1 cellular context compared by ENCODE assay signal in genomic region chr1:192476802-192477298, GRCh38.
TF ChIP-seq lines count a peak whose summit lies in the region.

No MANE protein-coding gene starts in this region.

TF ChIP-seq in GM12878, 131 proteins besides CTCF, POLR2A, EP300 and RAD21 (continued from another document and continues in another):
- TF ChIP-seq, protein P1, sequence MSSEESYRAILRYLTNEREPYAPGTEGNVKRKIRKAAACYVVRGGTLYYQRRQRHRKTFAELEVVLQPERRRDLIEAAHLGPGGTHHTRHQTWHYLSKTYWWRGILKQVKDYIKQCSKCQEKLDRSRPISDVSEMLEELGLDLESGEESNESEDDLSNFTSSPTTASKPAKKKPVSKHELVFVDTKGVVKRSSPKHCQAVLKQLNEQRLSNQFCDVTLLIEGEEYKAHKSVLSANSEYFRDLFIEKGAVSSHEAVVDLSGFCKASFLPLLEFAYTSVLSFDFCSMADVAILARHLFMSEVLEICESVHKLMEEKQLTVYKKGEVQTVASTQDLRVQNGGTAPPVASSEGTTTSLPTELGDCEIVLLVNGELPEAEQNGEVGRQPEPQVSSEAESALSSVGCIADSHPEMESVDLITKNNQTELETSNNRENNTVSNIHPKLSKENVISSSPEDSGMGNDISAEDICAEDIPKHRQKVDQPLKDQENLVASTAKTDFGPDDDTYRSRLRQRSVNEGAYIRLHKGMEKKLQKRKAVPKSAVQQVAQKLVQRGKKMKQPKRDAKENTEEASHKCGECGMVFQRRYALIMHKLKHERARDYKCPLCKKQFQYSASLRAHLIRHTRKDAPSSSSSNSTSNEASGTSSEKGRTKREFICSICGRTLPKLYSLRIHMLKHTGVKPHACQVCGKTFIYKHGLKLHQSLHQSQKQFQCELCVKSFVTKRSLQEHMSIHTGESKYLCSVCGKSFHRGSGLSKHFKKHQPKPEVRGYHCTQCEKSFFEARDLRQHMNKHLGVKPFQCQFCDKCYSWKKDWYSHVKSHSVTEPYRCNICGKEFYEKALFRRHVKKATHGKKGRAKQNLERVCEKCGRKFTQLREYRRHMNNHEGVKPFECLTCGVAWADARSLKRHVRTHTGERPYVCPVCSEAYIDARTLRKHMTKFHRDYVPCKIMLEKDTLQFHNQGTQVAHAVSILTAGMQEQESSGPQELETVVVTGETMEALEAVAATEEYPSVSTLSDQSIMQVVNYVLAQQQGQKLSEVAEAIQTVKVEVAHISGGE (CRISPR knock-in tag; IDR thresholded peaks at IDR 0.05): no peak
- no peak for TF ChIP-seq DPF2 (IDR thresholded peaks at IDR 0.05)
- TF ChIP-seq YY1 (IDR thresholded peaks at IDR 0.05; ENCODE audit: low read depth, low read length): no peak
- no peak for TF ChIP-seq SREBF2 (IDR thresholded peaks at IDR 0.05; ENCODE audit: low read length)
- no peak for TF ChIP-seq HDAC6 (IDR thresholded peaks at IDR 0.05; ENCODE audit: unreplicated experiment)
- peak; percentile 16; the same call in 1 of the 2 replicates for TF ChIP-seq JUNB (IDR thresholded peaks at IDR 0.05)
- TF ChIP-seq JUND (IDR thresholded peaks at IDR 0.05; ENCODE audit: low read depth, low read length): no peak
- TF ChIP-seq, protein P2, sequence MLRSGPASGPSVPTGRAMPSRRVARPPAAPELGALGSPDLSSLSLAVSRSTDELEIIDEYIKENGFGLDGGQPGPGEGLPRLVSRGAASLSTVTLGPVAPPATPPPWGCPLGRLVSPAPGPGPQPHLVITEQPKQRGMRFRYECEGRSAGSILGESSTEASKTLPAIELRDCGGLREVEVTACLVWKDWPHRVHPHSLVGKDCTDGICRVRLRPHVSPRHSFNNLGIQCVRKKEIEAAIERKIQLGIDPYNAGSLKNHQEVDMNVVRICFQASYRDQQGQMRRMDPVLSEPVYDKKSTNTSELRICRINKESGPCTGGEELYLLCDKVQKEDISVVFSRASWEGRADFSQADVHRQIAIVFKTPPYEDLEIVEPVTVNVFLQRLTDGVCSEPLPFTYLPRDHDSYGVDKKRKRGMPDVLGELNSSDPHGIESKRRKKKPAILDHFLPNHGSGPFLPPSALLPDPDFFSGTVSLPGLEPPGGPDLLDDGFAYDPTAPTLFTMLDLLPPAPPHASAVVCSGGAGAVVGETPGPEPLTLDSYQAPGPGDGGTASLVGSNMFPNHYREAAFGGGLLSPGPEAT (IDR thresholded peaks at IDR 0.05; ENCODE audit: low read depth): no peak
- TF ChIP-seq ZNF217 (IDR thresholded peaks at IDR 0.05): no peak
- TF ChIP-seq CBX3 (IDR thresholded peaks at IDR 0.05; ENCODE audit: borderline replicate concordance, low read depth): no peak
- 0 out of 2 replicates have a peak, but pooled peaks have one; percentile 30 for TF ChIP-seq MEF2A (IDR thresholded peaks at IDR 0.05; ENCODE audit: insufficient read depth, low read depth, low read length)
- no peak for TF ChIP-seq RCOR1 (conservative IDR thresholded peaks at IDR 0.05; ENCODE audit: low read depth, low read length)
- TF ChIP-seq HDGF (IDR thresholded peaks at IDR 0.05): no peak
- no peak for TF ChIP-seq ZNF274 (IDR thresholded peaks at IDR 0.05; ENCODE audit: insufficient read depth, insufficient read length)
- no peak for TF ChIP-seq ZNF24 (IDR thresholded peaks at IDR 0.05)
- TF ChIP-seq ELK1 (IDR thresholded peaks at IDR 0.05; ENCODE audit: low read depth, low read length): no peak
- TF ChIP-seq RUNX3 (IDR thresholded peaks at IDR 0.05; ENCODE audit: low read length): 0 out of 2 replicates have a peak, but pooled peaks have one; percentile 26
- no peak for TF ChIP-seq SMAD5 (IDR thresholded peaks at IDR 0.05; ENCODE audit: low read depth)
- TF ChIP-seq, protein P3, sequence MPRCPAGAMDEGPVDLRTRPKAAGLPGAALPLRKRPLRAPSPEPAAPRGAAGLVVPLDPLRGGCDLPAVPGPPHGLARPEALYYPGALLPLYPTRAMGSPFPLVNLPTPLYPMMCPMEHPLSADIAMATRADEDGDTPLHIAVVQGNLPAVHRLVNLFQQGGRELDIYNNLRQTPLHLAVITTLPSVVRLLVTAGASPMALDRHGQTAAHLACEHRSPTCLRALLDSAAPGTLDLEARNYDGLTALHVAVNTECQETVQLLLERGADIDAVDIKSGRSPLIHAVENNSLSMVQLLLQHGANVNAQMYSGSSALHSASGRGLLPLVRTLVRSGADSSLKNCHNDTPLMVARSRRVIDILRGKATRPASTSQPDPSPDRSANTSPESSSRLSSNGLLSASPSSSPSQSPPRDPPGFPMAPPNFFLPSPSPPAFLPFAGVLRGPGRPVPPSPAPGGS (IDR thresholded peaks at IDR 0.05; ENCODE audit: borderline replicate concordance, insufficient read depth, low read depth, low read length, poor library complexity, severe bottlenecking): no peak
- TF ChIP-seq NFXL1 (IDR thresholded peaks at IDR 0.05; ENCODE audit: borderline replicate concordance): no peak
- TF ChIP-seq NFYA (IDR thresholded peaks at IDR 0.05; ENCODE audit: borderline replicate concordance, low read depth, low read length): no peak
- TF ChIP-seq BACH1 (IDR thresholded peaks at IDR 0.05; ENCODE audit: borderline replicate concordance): no peak
- no peak for TF ChIP-seq KLF5 (IDR thresholded peaks at IDR 0.05; ENCODE audit: partially characterized antibody)
- TF ChIP-seq IKZF1 (conservative IDR thresholded peaks at IDR 0.05): no peak
- TF ChIP-seq SPI1 (IDR thresholded peaks at IDR 0.05; ENCODE audit: borderline replicate concordance, insufficient read depth, low read depth, low read length): peak; percentile 50; the same call in 1 of the 2 replicates
- TF ChIP-seq ZNF207 (IDR thresholded peaks at IDR 0.05; ENCODE audit: borderline replicate concordance): no peak
- TF ChIP-seq MTA2 (IDR thresholded peaks at IDR 0.05; ENCODE audit: low read depth): no peak
- TF ChIP-seq, protein P4, sequence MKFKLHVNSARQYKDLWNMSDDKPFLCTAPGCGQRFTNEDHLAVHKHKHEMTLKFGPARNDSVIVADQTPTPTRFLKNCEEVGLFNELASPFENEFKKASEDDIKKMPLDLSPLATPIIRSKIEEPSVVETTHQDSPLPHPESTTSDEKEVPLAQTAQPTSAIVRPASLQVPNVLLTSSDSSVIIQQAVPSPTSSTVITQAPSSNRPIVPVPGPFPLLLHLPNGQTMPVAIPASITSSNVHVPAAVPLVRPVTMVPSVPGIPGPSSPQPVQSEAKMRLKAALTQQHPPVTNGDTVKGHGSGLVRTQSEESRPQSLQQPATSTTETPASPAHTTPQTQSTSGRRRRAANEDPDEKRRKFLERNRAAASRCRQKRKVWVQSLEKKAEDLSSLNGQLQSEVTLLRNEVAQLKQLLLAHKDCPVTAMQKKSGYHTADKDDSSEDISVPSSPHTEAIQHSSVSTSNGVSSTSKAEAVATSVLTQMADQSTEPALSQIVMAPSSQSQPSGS (IDR thresholded peaks at IDR 0.05; ENCODE audit: low read length): peak; percentile 33; the same call in 1 of the 2 replicates
- no peak for TF ChIP-seq FOXM1 (IDR thresholded peaks at IDR 0.05; ENCODE audit: low read depth, low read length)
- TF ChIP-seq REST (IDR thresholded peaks at IDR 0.05; ENCODE audit: low read depth, low read length): no peak
- TF ChIP-seq NR2F1 (conservative IDR thresholded peaks at IDR 0.05): no peak
- TF ChIP-seq, protein P5, sequence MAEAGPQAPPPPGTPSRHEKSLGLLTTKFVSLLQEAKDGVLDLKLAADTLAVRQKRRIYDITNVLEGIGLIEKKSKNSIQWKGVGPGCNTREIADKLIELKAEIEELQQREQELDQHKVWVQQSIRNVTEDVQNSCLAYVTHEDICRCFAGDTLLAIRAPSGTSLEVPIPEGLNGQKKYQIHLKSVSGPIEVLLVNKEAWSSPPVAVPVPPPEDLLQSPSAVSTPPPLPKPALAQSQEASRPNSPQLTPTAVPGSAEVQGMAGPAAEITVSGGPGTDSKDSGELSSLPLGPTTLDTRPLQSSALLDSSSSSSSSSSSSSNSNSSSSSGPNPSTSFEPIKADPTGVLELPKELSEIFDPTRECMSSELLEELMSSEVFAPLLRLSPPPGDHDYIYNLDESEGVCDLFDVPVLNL (IDR thresholded peaks at IDR 0.05; ENCODE audit: low read depth, low read length): no peak
- TF ChIP-seq LARP7 (IDR thresholded peaks at IDR 0.05): no peak
- no peak for TF ChIP-seq GABPA (IDR thresholded peaks at IDR 0.05; ENCODE audit: low read depth)
- TF ChIP-seq NR2C1 (IDR thresholded peaks at IDR 0.05): no peak
- no peak for TF ChIP-seq ZSCAN29 (IDR thresholded peaks at IDR 0.05)
- TF ChIP-seq EGR1 (IDR thresholded peaks at IDR 0.05; ENCODE audit: borderline replicate concordance in 1 of 2, low read depth in 2 of 2, low read length in 2 of 2): no peak
- no peak for TF ChIP-seq POLR2AphosphoS2 (IDR thresholded peaks at IDR 0.05; ENCODE audit: low read depth, low read length)
- no peak for TF ChIP-seq ESRRA (IDR thresholded peaks at IDR 0.05; ENCODE audit: low read length)
- no peak for TF ChIP-seq BHLHE40 (IDR thresholded peaks at IDR 0.05; ENCODE audit: borderline replicate concordance in 1 of 2, low read depth in 2 of 2, low read length in 1 of 2)
- TF ChIP-seq RELA (IDR thresholded peaks at IDR 0.05; ENCODE audit: borderline replicate concordance, partially characterized antibody): no peak
- no peak for TF ChIP-seq MEF2B (IDR thresholded peaks at IDR 0.05; ENCODE audit: partially characterized antibody, poor library complexity, severe bottlenecking)
- no peak for TF ChIP-seq EZH2 (IDR thresholded peaks at IDR 0.05; ENCODE audit: borderline replicate concordance, control insufficient read depth, low read depth, low read length)
- no peak for TF ChIP-seq HCFC1 (IDR thresholded peaks at IDR 0.05; ENCODE audit: low read length)
- TF ChIP-seq POU2F2 (IDR thresholded peaks at IDR 0.05; ENCODE audit: borderline replicate concordance, low read depth, low read length): no peak
- TF ChIP-seq ZZZ3 (IDR thresholded peaks at IDR 0.05; ENCODE audit: control insufficient read depth, insufficient read length, low read depth): no peak
- no peak for TF ChIP-seq MXI1 (IDR thresholded peaks at IDR 0.05; ENCODE audit: low read depth, low read length)
- no peak for TF ChIP-seq ZBTB4 (CRISPR knock-in tag; IDR thresholded peaks at IDR 0.05)
- no peak for TF ChIP-seq IKZF2 (IDR thresholded peaks at IDR 0.05)
- TF ChIP-seq CREB1 (IDR thresholded peaks at IDR 0.05; ENCODE audit: low read depth): peak; percentile 62
- TF ChIP-seq BCL11A (IDR thresholded peaks at IDR 0.05; ENCODE audit: low read depth, low read length): peak; percentile 33; the same call in 1 of the 2 replicates
- no peak for TF ChIP-seq BRCA1 (IDR thresholded peaks at IDR 0.05; ENCODE audit: low read depth, low read length)
